In the genomic region with DNA sequence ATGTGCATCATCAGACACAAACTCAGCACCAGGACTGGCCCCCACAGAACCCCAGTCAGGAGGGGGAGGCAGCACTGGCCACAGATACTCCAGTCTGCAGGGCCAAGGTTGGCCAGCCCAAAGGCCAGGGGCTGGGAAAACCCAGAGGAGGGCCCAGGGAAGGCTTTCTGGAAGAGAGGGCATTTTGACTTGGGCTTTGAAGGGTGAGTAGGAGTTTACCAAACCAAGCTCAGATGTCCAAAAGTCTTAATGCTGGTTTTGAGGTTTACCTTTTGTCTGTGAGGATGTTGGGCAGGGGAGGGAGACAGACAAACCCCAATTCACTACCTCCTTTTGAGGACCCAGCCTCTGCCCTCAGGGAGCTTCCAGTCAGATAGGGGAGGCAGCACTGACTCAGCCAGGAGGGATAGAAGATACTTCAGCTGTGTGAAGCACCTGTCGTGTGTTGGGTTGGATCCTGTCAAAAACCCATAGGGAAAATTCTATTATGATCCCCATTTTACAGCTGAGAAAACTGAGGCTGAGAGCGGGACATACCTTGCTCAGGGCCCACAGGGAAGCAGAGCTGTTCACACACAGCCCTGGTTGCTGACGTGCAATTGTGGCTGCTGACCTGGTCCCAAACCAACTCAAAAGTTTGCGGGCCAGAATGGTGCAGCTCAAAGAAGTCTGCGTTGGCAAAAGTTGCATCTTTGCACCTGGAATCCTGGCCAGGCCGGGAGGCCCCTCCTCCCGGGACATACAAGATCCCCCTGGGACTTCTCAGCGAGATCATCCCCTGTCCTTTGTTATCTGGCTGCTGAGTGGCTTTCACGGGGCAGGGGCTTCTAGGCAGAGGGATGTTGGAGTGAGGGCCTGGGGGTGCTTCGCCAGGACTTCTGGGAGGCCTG, we compare ENCODE assay signal across 36 cellular contexts. TPM values are rescaled to one million over a fixed set of nuclear protein-coding genes. Genes with fewer than 3 reads are reported as not detected.
DNase-seq lines count a peak whose midpoint lies in the region; ATAC-seq, FAIRE-seq and TF ChIP-seq lines count a peak whose summit lies in the region.
"Had no signal": no experiment of that assay in that cellular context is flagged by ENCODE, and none has a peak within 500 bp of the region (broad histone marks: within the 10 kb centered on the region; RNA-seq: fewer than 3 reads in every experiment).

No MANE protein-coding gene starts in this region.

- H2BK12ac ChIP-seq in H1 (ENCODE audit: low read depth, low read length): 0 out of 2 replicates have a peak overlapping the region, but pooled peaks have one; percentile 27

- H3K4me1 ChIP-seq in SK-N-SH (ENCODE audit: control insufficient read depth in 1 of 2, insufficient read depth in 2 of 2, low read depth in 1 of 2, low read length in 1 of 2) (peaks cover 0 to 11% of the 10 kb centered on the region in 2 experiments; a peak in 1 of 4 replicates), IMR-90 (ENCODE audit: control insufficient read depth, insufficient read depth, low read length) (no peaks in the 10 kb centered on the region), H1 (replicated peaks in 1 of 4; ENCODE audit: control insufficient read depth in 3 of 4, insufficient read depth in 4 of 4, low read length in 3 of 4) (no peaks in the 10 kb centered on the region; a peak in 3 of 7 replicates), skeletal muscle satellite cell (ENCODE audit: control insufficient read depth, insufficient read depth, low read length) (peaks cover 7% of the 10 kb centered on the region)
- H3K4me1 ChIP-seq: A549, colonic mucosa, parathyroid adenoma, upper lobe of right lung had no signal

- POLR2A ChIA-PET in SK-N-SH (lab: Yijun Ruan, JAX) (no interaction called here), IMR-90 (lab: Charles Lee; ENCODE audit: unreplicated experiment) (no interaction called here), H1 (lab: Charles Lee; ENCODE audit: partially characterized antibody) (interaction anchor here (0.6 to 2.2 kb wide), 11 partner anchors 9 to 224 kb away, joined by 3 to 11 read pairs (median 4); a partner anchor contains a TSS)

- H3K23ac ChIP-seq in IMR-90 (ENCODE audit: low read depth, low read length) (no peak overlapping the region), H1 (ENCODE audit: insufficient read length) (no peak overlapping the region)

- H3K56ac ChIP-seq in IMR-90 (ENCODE audit: extremely low read depth, insufficient read depth, low read length): no peak overlapping the region
- no peak overlapping the region for H3K56ac ChIP-seq in H1 (replicated peaks; ENCODE audit: insufficient read length, low read depth, low read length)

- H3K4ac ChIP-seq in IMR-90 (ENCODE audit: low read depth, low read length): no peak overlapping the region
- H3K4ac ChIP-seq in H1 (replicated peaks; ENCODE audit: insufficient read length, low read depth, low read length): no peak overlapping the region

- no peak overlapping the region for H2AFZ ChIP-seq in SK-N-SH (ENCODE audit: low read depth)
- peak overlapping the region; percentile 4 for H2AFZ ChIP-seq in IMR-90 (replicated peaks; ENCODE audit: low read length, poor library complexity)
- no peak overlapping the region for H2AFZ ChIP-seq in H1 (ENCODE audit: low read length)
- H2AFZ ChIP-seq: parathyroid adenoma had no signal

- no peak for TF ChIP-seq POLR2A in IMR-90 (IDR thresholded peaks at IDR 0.05; ENCODE audit: low read depth, low read length)
- TF ChIP-seq POLR2A in H1 (IDR thresholded peaks at IDR 0.05; ENCODE audit: control extremely low read depth in 1 of 2, low read depth in 2 of 2, low read length in 2 of 2): no peak

- H3K79me2 ChIP-seq in SK-N-SH (ENCODE audit: insufficient read depth): no peaks in the 10 kb centered on the region
- no peaks in the 10 kb centered on the region for H3K79me2 ChIP-seq in H1 (ENCODE audit: control insufficient read depth in 1 of 2, insufficient read depth in 2 of 2, low read length in 2 of 2)
- H3K79me2 ChIP-seq: parathyroid adenoma had no signal

- no peaks in the 10 kb centered on the region for H3K27me3 ChIP-seq in SK-N-SH (ENCODE audit: insufficient read depth)
- H3K27me3 ChIP-seq in IMR-90 (ENCODE audit: control insufficient read depth, insufficient read depth, low read length): peaks cover 12% of the 10 kb centered on the region; the same call in 1 of the 2 replicates
- H3K27me3 ChIP-seq in H1 (replicated peaks in 1 of 4; ENCODE audit: control insufficient read depth in 3 of 4, extremely low read depth in 1 of 4, insufficient read depth in 3 of 4, low read length in 3 of 4): no peaks in the 10 kb centered on the region; a peak in 1 of 7 replicates
- peaks cover 35% of the 10 kb centered on the region for H3K27me3 ChIP-seq in skeletal muscle satellite cell (ENCODE audit: control insufficient read depth, insufficient read depth, low read length)
- H3K27me3 ChIP-seq: cardiac muscle cell had no signal

- H4K5ac ChIP-seq in IMR-90 (ENCODE audit: low read depth, low read length) (no peak overlapping the region), H1 (ENCODE audit: insufficient read length, low read depth, low read length) (no peak overlapping the region)

- H2BK15ac ChIP-seq in IMR-90 (ENCODE audit: low read depth, low read length) (no peak overlapping the region), H1 (ENCODE audit: low read length) (0 out of 2 replicates have a peak overlapping the region, but pooled peaks have one; percentile 18)

- H3K4me3 ChIP-seq in SK-N-SH (ENCODE audit: low read depth in 2 of 2, low read length in 1 of 2) (no peak overlapping the region), IMR-90 (ENCODE audit: insufficient read depth, low read depth, low read length) (no peak overlapping the region), H1 (ENCODE audit: extremely low read depth in 1 of 4, insufficient read depth in 2 of 4, low read depth in 3 of 4, low read length in 4 of 4) (no peak overlapping the region), skeletal muscle satellite cell (ENCODE audit: low read length) (no peak overlapping the region)
- H3K4me3 ChIP-seq: A549, cardiac muscle cell, colonic mucosa, suprapubic skin, upper lobe of right lung had no signal

- no peak overlapping the region for H3K18ac ChIP-seq in IMR-90 (ENCODE audit: low read depth, low read length)
- no peak overlapping the region for H3K18ac ChIP-seq in H1 (ENCODE audit: extremely low read depth, low read length)

- CTCF ChIA-PET in SK-N-SH (lab: Yijun Ruan, JAX) (interaction anchor here (0.6 to 15.7 kb wide), 6 partner anchors 10 to 93 kb away, joined by 3 to 258 read pairs (median 16); a partner anchor contains a TSS), IMR-90 (lab: Yijun Ruan, JAX) (interaction anchor here (0.6 to 2.2 kb wide), 3 partner anchors 19 to 113 kb away, joined by 3 to 6 read pairs (median 4); no protein-coding TSS in a partner anchor), H1 (lab: Charles Lee; ENCODE audit: partially characterized antibody) (interaction anchor here (0.7 to 15.7 kb wide), 13 partner anchors 8 to 144 kb away, joined by 3 to 223 read pairs (median 12); a partner anchor contains a TSS)

- H2AK5ac ChIP-seq in IMR-90 (ENCODE audit: low read depth, low read length) (no peak overlapping the region), H1 (ENCODE audit: low read depth, low read length) (no peak overlapping the region)

- no peaks in the 10 kb centered on the region for H3K9me2 ChIP-seq in SK-N-SH

- no peaks in the 10 kb centered on the region for H3K9me1 ChIP-seq in IMR-90 (ENCODE audit: insufficient read depth, low read length)

- H3K14ac ChIP-seq in IMR-90 (replicated peaks; ENCODE audit: low read depth, low read length): no peak overlapping the region
- no peak overlapping the region for H3K14ac ChIP-seq in H1 (ENCODE audit: insufficient read length)

- in situ Hi-C loops in IMR-90 (cut with MboI; ENCODE audit: low sequenced_read_pairs): no loop called here

- intact Hi-C loops in IMR-90 (cut with micrococcal nuclease): loop anchor here (5.0 kb wide), 1 partner anchor 91 kb away; a partner anchor contains a TSS

- no peaks in the 10 kb centered on the region for H3K9me3 ChIP-seq in SK-N-SH
- H3K9me3 ChIP-seq in IMR-90 (ENCODE audit: control insufficient read depth, insufficient read depth, low read length): no peaks in the 10 kb centered on the region
- no peaks in the 10 kb centered on the region for H3K9me3 ChIP-seq in H1 (ENCODE audit: insufficient read depth in 2 of 2, low read depth in 1 of 2, low read length in 1 of 2)
- no peaks in the 10 kb centered on the region for H3K9me3 ChIP-seq in skeletal muscle satellite cell (replicated peaks; ENCODE audit: low read length)
- H3K9me3 ChIP-seq: A549, colonic mucosa, suprapubic skin, upper lobe of right lung had no signal

- H3K23me2 ChIP-seq in H1 (ENCODE audit: low read depth, low read length): no peaks in the 10 kb centered on the region

- H3K79me1 ChIP-seq in IMR-90 (ENCODE audit: low read depth in 1 of 2, low read length in 2 of 2): no peaks in the 10 kb centered on the region
- H3K79me1 ChIP-seq in H1 (ENCODE audit: low read depth, low read length): 0 out of 2 replicates have a peak, but pooled peaks cover 2% of the 10 kb centered on the region

- H3K9ac ChIP-seq in SK-N-SH (no peak overlapping the region), IMR-90 (ENCODE audit: low read depth, low read length) (no peak overlapping the region), H1 (replicated peaks in 1 of 4; ENCODE audit: extremely low read depth in 1 of 4, low read depth in 3 of 4, low read length in 3 of 4) (no peak overlapping the region), skeletal muscle satellite cell (ENCODE audit: low read depth, low read length) (peak overlapping the region; percentile 38)
- H3K9ac ChIP-seq: parathyroid adenoma had no signal

- FAIRE-seq in H1 (lab: Jason Lieb, UNC): no peak
- FAIRE-seq: A549 had no signal

- H4K20me1 ChIP-seq in SK-N-SH (ENCODE audit: insufficient read depth) (no peaks in the 10 kb centered on the region), IMR-90 (ENCODE audit: insufficient read depth, low read length) (no peaks in the 10 kb centered on the region; the same call in 1 of the 2 replicates), H1 (replicated peaks in 1 of 2; ENCODE audit: control insufficient read depth in 1 of 2, insufficient read depth in 2 of 2, low read length in 2 of 2) (no peaks in the 10 kb centered on the region)

- dilution Hi-C loops in IMR-90 (cut with HindIII; ENCODE audit: low sequenced_read_pairs, unreplicated experiment): no loop called here

- H4K8ac ChIP-seq in IMR-90 (ENCODE audit: low read depth in 2 of 2, low read length in 2 of 2): no peak overlapping the region
- H4K8ac ChIP-seq in H1 (ENCODE audit: extremely low read depth, insufficient read depth, low read length): peak overlapping the region; percentile 43; the same call in 1 of the 2 replicates

- DNase-seq in SK-N-SH (no peak), IMR-90 (no peak), H1 (ENCODE audit: low read depth in 1 of 2, low spot score in 2 of 2) (no peak), NCI-H2081 treated with DMSO at 0.1 percent for 48 hours (lab: John Stamatoyannopoulos, UW) (no peak)
- no peak for DNase-seq in activated CD4-positive, alpha-beta T cell treated with anti-CD3 and anti-CD28 coated beads for 1 hour
- DNase-seq: activated CD8-positive, alpha-beta memory T cell treated with anti-CD3 and anti-CD28 coated beads for 24 hours; activated effector memory CD4-positive, alpha-beta T cell treated with Interleukin-2 at 50 U/mL for 16 hours; activated T-cell treated with anti-CD3 and anti-CD28 coated beads, Interleukin-2, amount 50 U/mL, for 1 hour; AML-193; aorta; colonic mucosa; DMS79 treated with DMSO at 0.1 percent for 48 hours; effector CD4-positive, alpha-beta T cell; GDM1; hypothalamus; KBM-7; left cardiac atrium; NCI-H1092 treated with DMSO at 0.1 percent for 48 hours; NCI-H1694 treated with DMSO at 0.1 percent for 48 hours; NCI-H524; retina; stimulated activated CD4-positive, alpha-beta T cell treated with anti-CD3 and anti-CD28 coated beads, Interleukin-1b, Interleukin-23, amount 100 ng/mL, for 48 hours; stimulated activated naive CD4-positive, alpha-beta T cell treated with Interleukin-2 at 50 U/mL for 16 hours; T-helper 2 cell; upper lobe of right lung had no signal

- no TSS peak for BruUV-seq in IMR-90 (replicated peaks; lab: Mats Ljungman, UMichigan)

- H4K91ac ChIP-seq in IMR-90 (ENCODE audit: insufficient read depth, low read depth, low read length) (no peak overlapping the region), H1 (replicated peaks; ENCODE audit: insufficient read length, low read length) (no peak overlapping the region)

- H2BK20ac ChIP-seq in IMR-90 (ENCODE audit: low read depth, low read length) (no peak overlapping the region), H1 (ENCODE audit: low read length) (no peak overlapping the region)

- H2BK5ac ChIP-seq in IMR-90 (ENCODE audit: low read depth, low read length, poor library complexity, severe bottlenecking) (no peak overlapping the region), H1 (ENCODE audit: low read depth, low read length) (no peak overlapping the region)

- TF ChIP-seq EP300 in SK-N-SH (IDR thresholded peaks at IDR 0.05; ENCODE audit: borderline replicate concordance in 1 of 2, low read depth in 1 of 2, low read length in 1 of 2) (no peak), H1 (IDR thresholded peaks at IDR 0.05; ENCODE audit: borderline replicate concordance in 1 of 2, low read depth in 2 of 2, low read length in 2 of 2) (no peak)

- WGBS in SK-N-SH (ENCODE audit: low lambda C conversion rate): 92% methylated on average over 6 of the region's 10 CpGs
- WGBS in IMR-90 (ENCODE audit: extremely low coverage in 2 of 2, insufficient read length in 1 of 2), 2 experiments: 96% methylated on average over 8 of the region's 10 CpGs; no CpG with 5 or more reads in 1 of the 2 experiments
- WGBS in H1 (ENCODE audit: extremely low coverage in 1 of 2, insufficient coverage in 1 of 2, insufficient read length in 1 of 2, insufficient replicate concordance in 2 of 2, low coverage in 1 of 2, low lambda C conversion rate in 2 of 2, missing lambda C conversion rate in 1 of 2), 2 experiments: 93% methylated on average over 10 of the region's 10 CpGs; no CpG with 5 or more reads in 1 of the 2 experiments

- H3K36me3 ChIP-seq in SK-N-SH (replicated peaks in 1 of 2; ENCODE audit: control insufficient read depth in 1 of 2, insufficient read depth in 2 of 2, low read length in 1 of 2): no peaks in the 10 kb centered on the region
- no peaks in the 10 kb centered on the region for H3K36me3 ChIP-seq in IMR-90 (ENCODE audit: control insufficient read depth, insufficient read depth, low read length)
- H3K36me3 ChIP-seq in H1 (ENCODE audit: control insufficient read depth in 2 of 4, insufficient read depth in 4 of 4, low read length in 3 of 4): no peaks in the 10 kb centered on the region
- H3K36me3 ChIP-seq in skeletal muscle satellite cell (ENCODE audit: insufficient read depth, low read length): no peaks in the 10 kb centered on the region
- H3K36me3 ChIP-seq: cardiac muscle cell, colonic mucosa, suprapubic skin, upper lobe of right lung had no signal

- H3F3A ChIP-seq in SK-N-SH (replicated peaks; ENCODE audit: insufficient read depth): no peaks in the 10 kb centered on the region

- H3K27ac ChIP-seq in SK-N-SH (ENCODE audit: low read depth in 2 of 2, low read length in 1 of 2) (no peak overlapping the region), IMR-90 (ENCODE audit: insufficient read depth, low read length) (no peak overlapping the region), H1 (ENCODE audit: low read depth, low read length) (no peak overlapping the region)
- H3K27ac ChIP-seq: A549, cardiac muscle cell, colonic mucosa, parathyroid adenoma, suprapubic skin, upper lobe of right lung had no signal

- ATAC-seq in SK-N-SH treated with all-trans-retinoic acid at 6 μM for 48 hours (no peak), IMR-90 (ENCODE audit: low read depth) (no peak), HG03460 (IDR thresholded peaks at IDR 0.05; ENCODE audit: unreplicated experiment) (no peak)
- ATAC-seq: activated naive CD4-positive, alpha-beta T cell treated with anti-CD3 and anti-CD28 coated beads, Interleukin-2, amount 50 U/mL, for 72 hours; HCT116; left cardiac atrium; upper lobe of right lung had no signal

- H2BK120ac ChIP-seq in IMR-90 (ENCODE audit: low read depth, low read length) (no peak overlapping the region), H1 (replicated peaks; ENCODE audit: low read depth, low read length) (no peak overlapping the region)

- H2AK9ac ChIP-seq in IMR-90 (replicated peaks; ENCODE audit: low read depth, low read length, poor library complexity): peak overlapping the region; percentile 63

- TF ChIP-seq RAD21 in SK-N-SH (IDR thresholded peaks at IDR 0.05; ENCODE audit: low read length) (no peak), IMR-90 (IDR thresholded peaks at IDR 0.05; ENCODE audit: low read length) (no peak), H1 (IDR thresholded peaks at IDR 0.05 in 1 of 2, conservative IDR thresholded peaks at IDR 0.05 in 1 of 2; ENCODE audit: low read depth in 2 of 2, low read length in 2 of 2) (no peak)

- H3K4me2 ChIP-seq in SK-N-SH: no peak overlapping the region
- no peak overlapping the region for H3K4me2 ChIP-seq in IMR-90 (ENCODE audit: low read depth, low read length)
- H3K4me2 ChIP-seq in H1 (ENCODE audit: insufficient read depth in 1 of 2, low read depth in 2 of 2, low read length in 2 of 2): no peak overlapping the region
- H3K4me2 ChIP-seq in skeletal muscle satellite cell (ENCODE audit: low read length): no peak overlapping the region
- H3K4me2 ChIP-seq: A549 had no signal

- TF ChIP-seq CTCF in SK-N-SH (IDR thresholded peaks at IDR 0.05) (no peak), IMR-90 (conservative IDR thresholded peaks at IDR 0.05; ENCODE audit: low read depth, low read length) (no peak), H1 (IDR thresholded peaks at IDR 0.05; ENCODE audit: control extremely low read depth in 1 of 3, insufficient read depth in 1 of 3, low read depth in 1 of 3, low read length in 3 of 3) (no peak)

RNA-seq across cellular contexts. Expression of a gene that starts 13.2 kb away (rescaled TPM):
- polyA plus RNA-seq in SK-N-SH (2012; rRNA removed): 0.96 and 1.9 TPM in 2 replicates
- 0.54 and 0.87 TPM in 2 replicates for polyA plus RNA-seq in SK-N-SH (2012; cell fraction: cytosol; rRNA removed)
- 3.1 and 3.9 TPM in 2 replicates for polyA plus RNA-seq in SK-N-SH (2012; cell fraction: nucleus; rRNA removed)
- 0.18 and 0.28 TPM in 2 replicates for total RNA-seq in IMR-90 (2012; rRNA removed)
- 0.87 and 0.96 TPM in 2 replicates for polyA plus RNA-seq in IMR-90 (2012; rRNA removed)
- polyA plus RNA-seq in IMR-90 (2012; cell fraction: cytosol; rRNA removed): 0.65 and 1.2 TPM in 2 replicates
- polyA plus RNA-seq in IMR-90 (2012; cell fraction: nucleus; rRNA removed; ENCODE audit: low replicate concordance): 0.96 and 2.9 TPM in 2 replicates
- 5.8 and 5.9 TPM in 2 replicates for total RNA-seq in H1 (2021; fragmentation: NEBNext Ultra II Directional; extraction: Animal tissue kit (Norgen Biotek cat#: 25700))
- polyA plus RNA-seq in H1 (2011; rRNA removed): 4.4 and 8.2 TPM in 2 replicates
- 4.4 TPM for polyA plus RNA-seq in H1 (2011; cell fraction: cytosol; rRNA removed)
- polyA plus RNA-seq in H1 (2011; cell fraction: nucleus; rRNA removed): 11.5 TPM
- 2.7 to 4.9 TPM (median 4.1 TPM) in 4 replicates for polyA plus RNA-seq in H1 (2012, experiment 1 of 2)
- 5.0 TPM for polyA plus RNA-seq in H1 (2012, experiment 2 of 2)
- 14.1 TPM for polyA plus RNA-seq in H1 (2013, experiment 1 of 2)
- 10.8 TPM for polyA plus RNA-seq in H1 (2013, experiment 2 of 2)
- polyA minus RNA-seq in H1 (2011; rRNA and poly(A)+ RNA removed): 1.6 and 1.9 TPM in 2 replicates
- 4.0 TPM for polyA minus RNA-seq in H1 (2011; cell fraction: cytosol; rRNA and poly(A)+ RNA removed)
- polyA minus RNA-seq in H1 (2011; cell fraction: nucleus; rRNA and poly(A)+ RNA removed): 4.1 TPM
- total RNA-seq in skeletal muscle satellite cell (2012; rRNA removed): 0.25 and 0.66 TPM in 2 replicates
- total RNA-seq: HT-29, lung microvascular endothelial cell had no signal

RNA-seq across cellular contexts. Expression of a gene that starts 22.5 kb away (rescaled TPM):
- 7.2 and 7.5 TPM in 2 replicates for polyA plus RNA-seq in SK-N-SH (2012; rRNA removed)
- polyA plus RNA-seq in SK-N-SH (2012; cell fraction: cytosol; rRNA removed): 0.84 and 0.97 TPM in 2 replicates
- polyA plus RNA-seq in SK-N-SH (2012; cell fraction: nucleus; rRNA removed): 66.2 and 111 TPM in 2 replicates
- 0.56 and 0.72 TPM in 2 replicates for total RNA-seq in IMR-90 (2012; rRNA removed)
- polyA plus RNA-seq in IMR-90 (2012; rRNA removed): 4.0 and 4.8 TPM in 2 replicates
- polyA plus RNA-seq in IMR-90 (2012; cell fraction: cytosol; rRNA removed): 2.3 and 3.9 TPM in 2 replicates
- 30.3 and 57.8 TPM in 2 replicates for polyA plus RNA-seq in IMR-90 (2012; cell fraction: nucleus; rRNA removed; ENCODE audit: low replicate concordance)
- 5.0 and 5.7 TPM in 2 replicates for total RNA-seq in H1 (2021; fragmentation: NEBNext Ultra II Directional; extraction: Animal tissue kit (Norgen Biotek cat#: 25700))
- polyA plus RNA-seq in H1 (2011; rRNA removed): 9.4 and 17.2 TPM in 2 replicates
- polyA plus RNA-seq in H1 (2011; cell fraction: cytosol; rRNA removed): 11.9 TPM
- 42.5 TPM for polyA plus RNA-seq in H1 (2011; cell fraction: nucleus; rRNA removed)
- polyA plus RNA-seq in H1 (2012, experiment 1 of 2): 9.3 to 12.5 TPM (median 12.0 TPM) in 4 replicates
- polyA plus RNA-seq in H1 (2012, experiment 2 of 2): 5.3 TPM
- polyA plus RNA-seq in H1 (2013, experiment 1 of 2): 5.6 TPM
- 5.0 TPM for polyA plus RNA-seq in H1 (2013, experiment 2 of 2)
- 0.71 and 1.0 TPM in 2 replicates for polyA minus RNA-seq in H1 (2011; rRNA and poly(A)+ RNA removed)
- polyA minus RNA-seq in H1 (2011; cell fraction: cytosol; rRNA and poly(A)+ RNA removed): 1.5 TPM
- polyA minus RNA-seq in H1 (2011; cell fraction: nucleus; rRNA and poly(A)+ RNA removed): 3.4 TPM
- 0.51 and 0.66 TPM in 2 replicates for total RNA-seq in skeletal muscle satellite cell (2012; rRNA removed)

RNA-seq across cellular contexts. Expression of a gene that starts 35.2 kb away (rescaled TPM):
- polyA plus RNA-seq in SK-N-SH (2012; rRNA removed): 1,643 and 1,828 TPM in 2 replicates
- 1,527 and 1,826 TPM in 2 replicates for polyA plus RNA-seq in SK-N-SH (2012; cell fraction: cytosol; rRNA removed)
- polyA plus RNA-seq in SK-N-SH (2012; cell fraction: nucleus; rRNA removed): 640 and 822 TPM in 2 replicates
- 30.6 and 33.6 TPM in 2 replicates for total RNA-seq in IMR-90 (2012; rRNA removed)
- 667 and 912 TPM in 2 replicates for polyA plus RNA-seq in IMR-90 (2012; rRNA removed)
- 91.5 and 373 TPM in 2 replicates for polyA plus RNA-seq in IMR-90 (2012; cell fraction: cytosol; rRNA removed)
- 118 and 386 TPM in 2 replicates for polyA plus RNA-seq in IMR-90 (2012; cell fraction: nucleus; rRNA removed; ENCODE audit: low replicate concordance)
- 413 and 425 TPM in 2 replicates for total RNA-seq in H1 (2021; fragmentation: NEBNext Ultra II Directional; extraction: Animal tissue kit (Norgen Biotek cat#: 25700))
- polyA plus RNA-seq in H1 (2011; rRNA removed): 1,105 and 1,309 TPM in 2 replicates
- 1,197 TPM for polyA plus RNA-seq in H1 (2011; cell fraction: cytosol; rRNA removed)
- 627 TPM for polyA plus RNA-seq in H1 (2011; cell fraction: nucleus; rRNA removed)
- 415 to 713 TPM (median 615 TPM) in 4 replicates for polyA plus RNA-seq in H1 (2012, experiment 1 of 2)
- polyA plus RNA-seq in H1 (2012, experiment 2 of 2): 1,304 TPM
- polyA plus RNA-seq in H1 (2013, experiment 1 of 2): 247 TPM
- 247 TPM for polyA plus RNA-seq in H1 (2013, experiment 2 of 2)
- polyA minus RNA-seq in H1 (2011; rRNA and poly(A)+ RNA removed): 97.5 and 101 TPM in 2 replicates
- polyA minus RNA-seq in H1 (2011; cell fraction: cytosol; rRNA and poly(A)+ RNA removed): 111 TPM
- 98.8 TPM for polyA minus RNA-seq in H1 (2011; cell fraction: nucleus; rRNA and poly(A)+ RNA removed)
- total RNA-seq in skeletal muscle satellite cell (2012; rRNA removed): 115 and 151 TPM in 2 replicates

RNA-seq across cellular contexts. Expression of a gene that starts 35.9 kb away (rescaled TPM):
- polyA plus RNA-seq in SK-N-SH (2012; rRNA removed) (2.3 and 3.1 TPM in 2 replicates), IMR-90 (2012; rRNA removed) (2.0 and 2.2 TPM in 2 replicates), H1 (2011; rRNA removed) (7.8 and 12.1 TPM in 2 replicates)
- polyA plus RNA-seq in SK-N-SH (2012; cell fraction: cytosol; rRNA removed): 0.98 and 1.6 TPM in 2 replicates
- polyA plus RNA-seq in SK-N-SH (2012; cell fraction: nucleus; rRNA removed): 3.3 and 4.1 TPM in 2 replicates
- 0.56 and 1.3 TPM in 2 replicates for total RNA-seq in IMR-90 (2012; rRNA removed)
- 1.7 and 2.5 TPM in 2 replicates for polyA plus RNA-seq in IMR-90 (2012; cell fraction: cytosol; rRNA removed)
- 0.96 and 4.6 TPM in 2 replicates for polyA plus RNA-seq in IMR-90 (2012; cell fraction: nucleus; rRNA removed; ENCODE audit: low replicate concordance)
- 2.9 and 3.6 TPM in 2 replicates for total RNA-seq in H1 (2021; fragmentation: NEBNext Ultra II Directional; extraction: Animal tissue kit (Norgen Biotek cat#: 25700))
- 6.9 TPM for polyA plus RNA-seq in H1 (2011; cell fraction: cytosol; rRNA removed)
- polyA plus RNA-seq in H1 (2011; cell fraction: nucleus; rRNA removed): 9.3 TPM
- 2.1 to 4.3 TPM (median 3.4 TPM) in 4 replicates for polyA plus RNA-seq in H1 (2012, experiment 1 of 2)
- polyA plus RNA-seq in H1 (2012, experiment 2 of 2): 3.8 TPM
- 1.6 TPM for polyA plus RNA-seq in H1 (2013, experiment 1 of 2)
- polyA plus RNA-seq in H1 (2013, experiment 2 of 2): 1.1 TPM
- polyA minus RNA-seq in H1 (2011; rRNA and poly(A)+ RNA removed): 1.9 and 2.4 TPM in 2 replicates
- polyA minus RNA-seq in H1 (2011; cell fraction: cytosol; rRNA and poly(A)+ RNA removed): 2.9 TPM
- 8.6 TPM for polyA minus RNA-seq in H1 (2011; cell fraction: nucleus; rRNA and poly(A)+ RNA removed)
- 1.3 and 2.0 TPM in 2 replicates for total RNA-seq in skeletal muscle satellite cell (2012; rRNA removed)
